ENCODE assay signal across 14 cellular contexts in the genomic region with DNA sequence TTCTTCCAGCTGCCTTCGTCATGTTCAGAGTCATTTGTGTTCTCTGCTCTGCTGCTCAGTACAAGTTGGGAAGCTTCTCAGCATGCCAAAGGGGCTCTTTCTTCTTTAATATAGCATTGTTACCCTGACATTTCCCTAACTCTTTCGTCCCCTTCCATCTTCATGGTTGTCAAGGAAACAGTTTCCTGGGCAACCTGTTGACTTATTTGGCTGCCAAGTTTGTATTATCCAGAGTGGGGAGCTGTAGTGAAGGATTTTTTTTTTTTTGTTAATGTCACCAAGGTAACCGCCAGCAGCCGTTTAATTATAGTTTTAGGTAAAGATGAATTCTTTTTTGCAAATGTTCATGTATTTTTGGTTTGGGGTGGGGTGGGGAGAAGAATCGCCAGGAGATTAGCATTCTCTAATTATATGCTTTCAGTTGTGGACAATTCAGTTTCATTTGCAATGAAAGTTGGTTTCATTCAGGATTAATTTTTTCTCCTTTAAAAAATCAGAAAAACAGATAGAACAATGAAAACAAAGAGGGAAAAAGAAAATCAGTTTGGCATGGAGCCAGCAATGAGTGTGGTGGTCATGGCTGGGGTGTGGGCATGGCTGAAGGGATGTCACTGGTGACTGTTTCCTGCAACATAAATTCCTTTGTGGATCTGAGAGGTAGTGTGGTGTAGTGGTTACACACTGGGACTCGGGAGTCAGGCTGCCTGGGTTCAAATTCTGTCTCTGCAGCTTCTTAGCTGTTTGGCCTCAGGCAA.
DNase-seq lines count a peak whose midpoint lies in the region; ATAC-seq and TF ChIP-seq lines count a peak whose summit lies in the region.
"Had no signal": no experiment of that assay in that cellular context is flagged by ENCODE, and none has a peak within 500 bp of the region (broad histone marks: within the 10 kb centered on the region; RNA-seq: fewer than 3 reads in every experiment).

No MANE protein-coding gene starts in this region.

- peaks cover 18% of the 10 kb centered on the region for H3K4me1 ChIP-seq in endodermal cell (ENCODE audit: control insufficient read depth, insufficient read depth, low read length)

- 61 to 85% methylated on average over 2 to 6 of the region's 6 CpGs for WGBS in endodermal cell (ENCODE audit: insufficient coverage in 1 of 2, insufficient read length in 1 of 2), 2 experiments

- H3K36me3 Mint-ChIP-seq in endodermal cell (ENCODE audit: low read depth), result no peaks in the 10 kb centered on the region
- H3K36me3 Mint-ChIP-seq in type B pancreatic cell, result no peaks in the 10 kb centered on the region
- no peaks in the 10 kb centered on the region for H3K36me3 Mint-ChIP-seq in activated CD4-positive, alpha-beta T cell treated with anti-CD3 and anti-CD28 coated beads, Interleukin-2, amount 10 ng/mL, durations not matched to agents 24 days and 14 days (ENCODE audit: low read depth)
- no peaks in the 10 kb centered on the region for H3K36me3 Mint-ChIP-seq in activated CD4-positive, alpha-beta T cell treated with anti-CD3 and anti-CD28 coated beads for 36 hours (ENCODE audit: low read depth)
- H3K36me3 Mint-ChIP-seq: activated naive CD4-positive, alpha-beta T cell treated with anti-CD3 and anti-CD28 coated beads, Interleukin-2, amount 50 U/mL, for 24 hours had no signal

- H3K9me3 Mint-ChIP-seq in endodermal cell, result no peaks in the 10 kb centered on the region
- H3K9me3 Mint-ChIP-seq in type B pancreatic cell, result no peaks in the 10 kb centered on the region
- H3K9me3 Mint-ChIP-seq in activated CD4-positive, alpha-beta T cell treated with anti-CD3 and anti-CD28 coated beads, Interleukin-2, amount 10 ng/mL, durations not matched to agents 24 days and 14 days, result no peaks in the 10 kb centered on the region
- H3K9me3 Mint-ChIP-seq in activated CD4-positive, alpha-beta T cell treated with anti-CD3 and anti-CD28 coated beads for 36 hours (ENCODE audit: low read depth), result no peaks in the 10 kb centered on the region
- H3K9me3 Mint-ChIP-seq: activated naive CD4-positive, alpha-beta T cell treated with anti-CD3 and anti-CD28 coated beads, Interleukin-2, amount 50 U/mL, for 24 hours had no signal

- CTCF ChIA-PET in activated CD4-positive, alpha-beta T cell treated with anti-CD3 and anti-CD28 coated beads for 36 hours (lab: Charles Lee), result interaction anchor here (0.6 to 1.5 kb wide), 2 partner anchors 108 to 112 kb away, joined by 3 to 4 read pairs; no protein-coding TSS in a partner anchor

- TF ChIP-seq CTCF in endodermal cell (conservative IDR thresholded peaks at IDR 0.05) (no peak), type B pancreatic cell (conservative IDR thresholded peaks at IDR 0.05) (no peak)

- H3K9me3 ChIP-seq in endodermal cell (ENCODE audit: control insufficient read depth, low read length), result no peaks in the 10 kb centered on the region
- H3K9me3 ChIP-seq: SJSA1 had no signal

- no peak overlapping the region for H3K9ac ChIP-seq in endodermal cell (ENCODE audit: extremely low read depth, low read length, poor library complexity, severe bottlenecking)
- H3K9ac ChIP-seq: parathyroid adenoma had no signal

- H3K27me3 Mint-ChIP-seq in endodermal cell (ENCODE audit: insufficient read depth), result no peaks in the 10 kb centered on the region
- H3K27me3 Mint-ChIP-seq in type B pancreatic cell, result peaks cover 6% of the 10 kb centered on the region
- H3K27me3 Mint-ChIP-seq in activated CD4-positive, alpha-beta T cell treated with anti-CD3 and anti-CD28 coated beads, Interleukin-2, amount 10 ng/mL, durations not matched to agents 24 days and 14 days, result peaks cover 38% of the 10 kb centered on the region
- H3K27me3 Mint-ChIP-seq in activated CD4-positive, alpha-beta T cell treated with anti-CD3 and anti-CD28 coated beads for 36 hours, result peaks cover 48% of the 10 kb centered on the region

- DNase-seq in NCI-H345 (lab: John Stamatoyannopoulos, UW) (peak; percentile 45), NCI-H345 treated with DMSO at 0.1 percent for 48 hours (lab: John Stamatoyannopoulos, UW; ENCODE audit: unreplicated experiment) (no peak), NCI-H69 (lab: John Stamatoyannopoulos, UW) (peak; percentile 90), endodermal cell (no peak), type B pancreatic cell (ENCODE audit: extremely low spot score, unreplicated experiment) (no peak), AG20443 (ENCODE audit: low spot score) (no peak)
- DNase-seq in activated CD4-positive, alpha-beta T cell treated with anti-CD3 and anti-CD28 coated beads, Interleukin-2, amount 10 ng/mL, durations not matched to agents 24 days and 14 days, result no peak
- DNase-seq in activated CD4-positive, alpha-beta T cell treated with anti-CD3 and anti-CD28 coated beads for 36 hours, result no peak
- DNase-seq: mammary epithelial cell; NK-92 treated with Interleukin-12 subunit alpha and Interleukin-12 subunit beta, amount 100 ng/mL, for 24 hours; trophoblast cell had no signal

- H3K27ac ChIP-seq in endodermal cell (ENCODE audit: low read depth, low read length), result peak overlapping the region; percentile 87
- H3K27ac ChIP-seq: parathyroid adenoma, SJSA1 had no signal

- H3K4me1 Mint-ChIP-seq in endodermal cell (peaks cover 34% of the 10 kb centered on the region), type B pancreatic cell (ENCODE audit: unreplicated experiment) (peaks cover 60% of the 10 kb centered on the region)
- H3K4me1 Mint-ChIP-seq in activated CD4-positive, alpha-beta T cell treated with anti-CD3 and anti-CD28 coated beads, Interleukin-2, amount 10 ng/mL, durations not matched to agents 24 days and 14 days, result peaks cover 9% of the 10 kb centered on the region
- H3K4me1 Mint-ChIP-seq in activated CD4-positive, alpha-beta T cell treated with anti-CD3 and anti-CD28 coated beads for 36 hours, result peaks cover 11% of the 10 kb centered on the region

- intact Hi-C loops in activated CD4-positive, alpha-beta T cell treated with anti-CD3 and anti-CD28 coated beads, Interleukin-2, amount 10 ng/mL, durations not matched to agents 24 days and 14 days (cut with micrococcal nuclease), result no loop called here
- intact Hi-C loops in activated CD4-positive, alpha-beta T cell treated with anti-CD3 and anti-CD28 coated beads for 36 hours (cut with DNase I, micrococcal nuclease), result no loop called here

- H3K27me3 ChIP-seq in endodermal cell (ENCODE audit: control insufficient read depth, insufficient read depth, low read length, poor library complexity, severe bottlenecking), result no peaks in the 10 kb centered on the region

- H3K36me3 ChIP-seq in endodermal cell (ENCODE audit: control insufficient read depth, insufficient read depth, low read length), result no peaks in the 10 kb centered on the region
- H3K36me3 ChIP-seq: SJSA1 had no signal

- POLR2A ChIA-PET in activated CD4-positive, alpha-beta T cell treated with anti-CD3 and anti-CD28 coated beads for 36 hours (lab: Charles Lee), result no interaction called here

- H3K4me3 ChIP-seq in endodermal cell (ENCODE audit: low read length), result no peak overlapping the region
- H3K4me3 ChIP-seq: SJSA1 had no signal

- ATAC-seq in activated CD4-positive, alpha-beta T cell treated with anti-CD3 and anti-CD28 coated beads for 36 hours, result no peak

- H3K27ac Mint-ChIP-seq in endodermal cell, result no peak overlapping the region
- peak overlapping the region; percentile 15 for H3K27ac Mint-ChIP-seq in type B pancreatic cell
- H3K27ac Mint-ChIP-seq in activated CD4-positive, alpha-beta T cell treated with anti-CD3 and anti-CD28 coated beads, Interleukin-2, amount 10 ng/mL, durations not matched to agents 24 days and 14 days, result no peak overlapping the region
- H3K27ac Mint-ChIP-seq in activated CD4-positive, alpha-beta T cell treated with anti-CD3 and anti-CD28 coated beads for 36 hours, result no peak overlapping the region
- H3K27ac Mint-ChIP-seq: activated naive CD4-positive, alpha-beta T cell treated with anti-CD3 and anti-CD28 coated beads, Interleukin-2, amount 50 U/mL, for 24 hours had no signal

- H3K4me3 Mint-ChIP-seq in endodermal cell (no peak overlapping the region), type B pancreatic cell (peak overlapping the region; percentile 1)
- no peak overlapping the region for H3K4me3 Mint-ChIP-seq in activated CD4-positive, alpha-beta T cell treated with anti-CD3 and anti-CD28 coated beads, Interleukin-2, amount 10 ng/mL, durations not matched to agents 24 days and 14 days
- no peak overlapping the region for H3K4me3 Mint-ChIP-seq in activated CD4-positive, alpha-beta T cell treated with anti-CD3 and anti-CD28 coated beads for 36 hours
- H3K4me3 Mint-ChIP-seq: activated naive CD4-positive, alpha-beta T cell treated with anti-CD3 and anti-CD28 coated beads, Interleukin-2, amount 50 U/mL, for 24 hours had no signal

Comparison
In these comparisons a context has a peak if more than half of its experiments do, and no peak if none do; other contexts are left out.
1. DNase-seq: peak in NCI-H345 (single experiment) and NCI-H69 (single experiment); none in NCI-H345 treated with DMSO at 0.1 percent for 48 hours (single experiment), endodermal cell (single experiment), type B pancreatic cell (single experiment), activated CD4-positive, alpha-beta T cell treated with anti-CD3 and anti-CD28 coated beads, Interleukin-2, amount 10 ng/mL, durations not matched to agents 24 days and 14 days (single experiment), activated CD4-positive, alpha-beta T cell treated with anti-CD3 and anti-CD28 coated beads for 36 hours (single experiment) and AG20443 (single experiment).